In the genomic region with DNA sequence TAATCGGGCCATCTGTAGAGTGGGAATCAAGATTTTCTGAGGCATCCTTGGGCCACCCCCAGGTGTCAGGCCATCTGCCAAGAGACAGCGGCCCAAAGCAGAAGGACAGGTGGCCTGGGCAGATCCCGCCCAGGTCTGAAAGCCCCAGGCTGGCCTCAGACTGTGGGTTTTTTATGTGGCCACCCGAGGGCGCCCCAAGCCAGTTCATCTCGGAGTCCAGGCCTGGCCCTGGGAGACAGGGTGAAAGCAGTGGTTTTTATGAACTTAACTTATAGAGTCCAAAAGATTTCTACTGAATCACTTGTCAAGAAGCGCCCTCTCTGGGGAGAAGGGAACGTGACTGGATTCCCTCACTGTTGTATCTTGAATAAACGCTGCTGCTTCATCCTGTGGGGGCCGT, we compare ENCODE assay signal across 8 cellular contexts. TPM values are rescaled to one million over a fixed set of nuclear protein-coding genes. Genes with fewer than 3 reads are reported as not detected.
DNase-seq lines count a peak whose midpoint lies in the region; ATAC-seq, FAIRE-seq and TF ChIP-seq lines count a peak whose summit lies in the region.
"Not testable (repeated sequence)": the region's sequence is repeated elsewhere in the genome, so short reads cannot be mapped to it uniquely, and the experiment has no call there.

No MANE protein-coding gene starts in this region.

- TF ChIP-seq CTCF in D721Med (IDR thresholded peaks at IDR 0.05; ENCODE audit: insufficient read depth, missing control alignments), result peak; percentile 14

- not testable (repeated sequence) for H3K36me3 Mint-ChIP-seq in activated naive CD4-positive, alpha-beta T cell treated with anti-CD3 and anti-CD28 coated beads, Interleukin-2, amount 50 U/mL, for 72 hours; naive thymus-derived CD8-positive, alpha-beta T cell

- H3K27me3 Mint-ChIP-seq in naive thymus-derived CD8-positive, alpha-beta T cell, result not testable (repeated sequence)

- FAIRE-seq in D721Med (lab: Jason Lieb, UNC), result not testable (repeated sequence)

- intact Hi-C loops in Right ventricle myocardium superior (cut with DNase I), result not testable (repeated sequence)

- not testable (repeated sequence) for H3K4me1 Mint-ChIP-seq in naive thymus-derived CD8-positive, alpha-beta T cell

- not testable (repeated sequence) for H3K27ac Mint-ChIP-seq in activated naive CD4-positive, alpha-beta T cell treated with anti-CD3 and anti-CD28 coated beads, Interleukin-2, amount 50 U/mL, for 72 hours; naive thymus-derived CD8-positive, alpha-beta T cell

- not testable (repeated sequence) for H3K9me3 Mint-ChIP-seq in activated naive CD4-positive, alpha-beta T cell treated with anti-CD3 and anti-CD28 coated beads, Interleukin-2, amount 50 U/mL, for 72 hours; naive thymus-derived CD8-positive, alpha-beta T cell

- not testable (repeated sequence) for H3K4me3 Mint-ChIP-seq in naive thymus-derived CD8-positive, alpha-beta T cell

- not testable (repeated sequence) for ATAC-seq in activated naive CD4-positive, alpha-beta T cell treated with anti-CD3 and anti-CD28 coated beads, Interleukin-2, amount 50 U/mL, for 72 hours; Right ventricle myocardium superior (ENCODE audit: poor library complexity); naive thymus-derived CD8-positive, alpha-beta T cell; stimulated activated naive CD8-positive, alpha-beta T cell treated with anti-CD3 and anti-CD28 coated beads, Interleukin-15, Interleukin-2, amounts not matched to agents 100 U/mL and 50 U/mL, for 24 hours

- POLR2A ChIA-PET in naive thymus-derived CD8-positive, alpha-beta T cell (lab: Charles Lee), result not testable (repeated sequence)

- not testable (repeated sequence) for DNase-seq in D721Med (ENCODE audit: insufficient read length, low spot score)
- DNase-seq in T-helper 9 cell, result peak; percentile 12
- DNase-seq in activated CD8-positive, alpha-beta memory T cell treated with anti-CD3 and anti-CD28 coated beads, Interleukin-2, amount 50 U/mL, for 24 hours (ENCODE audit: extremely low read depth), result peak; percentile 13
- DNase-seq in activated naive CD4-positive, alpha-beta T cell treated with anti-CD3 and anti-CD28 coated beads, Interleukin-2, amount 50 U/mL, for 72 hours (ENCODE audit: low spot score in 2 of 2), result peak; percentile 67 to 73
- peak; percentile 70 for DNase-seq in Right ventricle myocardium superior
- DNase-seq in naive thymus-derived CD8-positive, alpha-beta T cell, result peak in 9 of 10 donors; percentile 17 to 74 (median 36)
- peak; percentile 68 for DNase-seq in stimulated activated CD4-positive, alpha-beta T cell treated with anti-CD3 and anti-CD28 coated beads, Interleukin-1b, Interleukin-23, amount 100 ng/mL, for 48 hours
- DNase-seq in stimulated activated naive CD8-positive, alpha-beta T cell treated with anti-CD3 and anti-CD28 coated beads, Interleukin-15, Interleukin-2, amounts not matched to agents 100 U/mL and 50 U/mL, for 24 hours, result peak; percentile 70

RNA-seq across cellular contexts. Expression of a gene that starts 47.9 kb away (rescaled TPM):
- 10 to 100 TPM; 31.3 to 48.4 TPM for total RNA-seq in activated naive CD4-positive, alpha-beta T cell treated with anti-CD3 and anti-CD28 coated beads, Interleukin-2, amount 50 U/mL, for 72 hours
- total RNA-seq in Right ventricle myocardium superior, result 1.5 TPM
- total RNA-seq in naive thymus-derived CD8-positive, alpha-beta T cell, result 10 to 100 TPM; 14.7 to 21.1 TPM
- under 1 TPM in 2 of 3 donors, not detected in 1; 0.79 to 0.86 TPM for polyA plus RNA-seq in naive thymus-derived CD8-positive, alpha-beta T cell

RNA-seq across cellular contexts. Expression of a gene that starts 58.0 kb away (rescaled TPM):
- 1 to 10 TPM in 1 of 2 donors, under 1 TPM in 1; 0.91 to 1.1 TPM for total RNA-seq in activated naive CD4-positive, alpha-beta T cell treated with anti-CD3 and anti-CD28 coated beads, Interleukin-2, amount 50 U/mL, for 72 hours
- 5.0 TPM for total RNA-seq in Right ventricle myocardium superior
- not detected for total RNA-seq in naive thymus-derived CD8-positive, alpha-beta T cell
- under 1 TPM in 2 of 3 donors, not detected in 1; 0.15 to 0.16 TPM for polyA plus RNA-seq in naive thymus-derived CD8-positive, alpha-beta T cell
